9 cellular contexts compared by ENCODE assay signal in the genomic region with DNA sequence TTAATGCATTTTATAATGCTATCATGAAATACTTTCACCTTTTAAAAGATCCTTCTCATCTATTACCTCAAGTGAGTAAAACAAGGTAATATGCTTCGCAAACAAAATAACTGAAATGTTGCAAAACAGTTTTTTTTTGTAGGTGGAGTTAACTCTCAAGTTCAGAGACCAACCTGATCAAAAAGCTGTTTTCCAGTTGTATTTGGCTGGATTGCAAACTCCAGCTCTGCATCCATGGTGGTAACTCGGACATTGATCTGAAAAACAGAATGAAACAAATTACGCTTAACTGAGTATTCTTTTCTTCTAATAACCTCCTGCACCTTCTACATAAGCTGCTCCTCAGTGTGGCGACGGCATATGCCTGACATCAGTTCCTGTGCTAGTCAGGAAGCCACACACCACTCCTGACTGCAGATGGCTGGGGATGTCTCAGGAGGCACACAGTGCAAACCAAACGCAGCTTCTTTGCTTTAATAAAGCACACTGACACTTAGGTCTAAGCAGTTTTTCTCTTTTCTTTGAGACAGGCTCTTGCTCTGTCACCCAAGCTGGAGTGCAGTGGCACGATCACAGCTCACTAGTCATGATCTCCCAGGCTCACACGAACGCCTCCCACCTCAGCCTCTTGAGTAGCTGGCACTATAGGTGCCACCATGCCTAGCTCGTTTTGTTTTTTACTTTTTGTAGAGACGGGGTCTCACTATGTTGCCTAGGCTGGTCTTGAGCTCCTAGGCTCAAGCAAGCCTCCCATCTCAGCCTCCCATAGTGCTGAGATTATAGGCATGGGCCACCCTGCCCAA. TPM values are rescaled to one million over a fixed set of nuclear protein-coding genes. Genes with fewer than 3 reads are reported as not detected.
DNase-seq lines count a peak whose midpoint lies in the region; ATAC-seq and TF ChIP-seq lines count a peak whose summit lies in the region.
"Had no signal": no experiment of that assay in that cellular context is flagged by ENCODE, and none has a peak within 500 bp of the region (broad histone marks: within the 10 kb centered on the region; RNA-seq: fewer than 3 reads in every experiment).

No MANE protein-coding gene starts in this region.

- H3K36me3 ChIP-seq in BLaER1 (peaks cover 43% of the 10 kb centered on the region), hepatocyte (replicated peaks; ENCODE audit: insufficient read depth, low read depth) (peaks cover 1% of the 10 kb centered on the region)

- peak overlapping the region; percentile 91 for H3K4me2 ChIP-seq in BLaER1
- H3K4me2 ChIP-seq in hepatocyte: no peak overlapping the region

- H3K79me2 ChIP-seq in hepatocyte: peaks cover 96% of the 10 kb centered on the region

- peak; percentile 47 for DNase-seq in T-helper 9 cell
- DNase-seq in hepatocyte (ENCODE audit: low spot score): no peak
- DNase-seq in NCI-H2196 (lab: John Stamatoyannopoulos, UW; ENCODE audit: unreplicated experiment): no peak
- DNase-seq in HuH-7 (ENCODE audit: low spot score): no peak
- DNase-seq in GOT3 (lab: John Stamatoyannopoulos, UW): no peak
- no peak for DNase-seq in NK-92 (lab: John Stamatoyannopoulos, UW; ENCODE audit: unreplicated experiment)
- DNase-seq: GM23248 had no signal

- H3K9me2 ChIP-seq in hepatocyte (replicated peaks; ENCODE audit: insufficient read depth): no peaks in the 10 kb centered on the region

- peaks cover 85% of the 10 kb centered on the region for H4K20me1 ChIP-seq in BLaER1
- peaks cover 71% of the 10 kb centered on the region for H4K20me1 ChIP-seq in hepatocyte (ENCODE audit: insufficient read depth, poor library complexity, severe bottlenecking)

- H3K27me3 ChIP-seq in BLaER1 (no peaks in the 10 kb centered on the region), hepatocyte (no peaks in the 10 kb centered on the region)

- peak overlapping the region; percentile 46 for H3K4me3 ChIP-seq in BLaER1
- H3K4me3 ChIP-seq in hepatocyte: no peak overlapping the region
- H3K4me3 ChIP-seq: GM23248 had no signal

- no peak for TF ChIP-seq CTCF in hepatocyte (IDR thresholded peaks at IDR 0.05; ENCODE audit: poor library complexity)

- peak overlapping the region; percentile 72 for H3K9ac ChIP-seq in BLaER1
- H3K9ac ChIP-seq: GM23248 had no signal

- no peak overlapping the region for H2AFZ ChIP-seq in hepatocyte
- H2AFZ ChIP-seq: GM23248 had no signal

- H3K4me1 ChIP-seq in BLaER1 (peaks cover 72% of the 10 kb centered on the region), hepatocyte (ENCODE audit: insufficient read depth) (peaks cover 19% of the 10 kb centered on the region)

- no peaks in the 10 kb centered on the region for H3K9me3 ChIP-seq in BLaER1
- no peaks in the 10 kb centered on the region for H3K9me3 ChIP-seq in hepatocyte (ENCODE audit: low read depth)

- ATAC-seq in GM21447 (IDR thresholded peaks at IDR 0.05; ENCODE audit: unreplicated experiment): peak; percentile 59

- H3K27ac ChIP-seq in BLaER1 (peak overlapping the region; percentile 79), hepatocyte (peak overlapping the region; percentile 54)
- H3K27ac ChIP-seq: GM23248 had no signal

- WGBS in hepatocyte (ENCODE audit: low lambda C conversion rate, missing lambda C conversion rate): 87% methylated on average over 11 of the region's 11 CpGs

RNA-seq across cellular contexts. Expression of a gene that starts 29.9 kb away (rescaled TPM):
- total RNA-seq in hepatocyte: 395 and 399 TPM in 2 replicates
- polyA plus RNA-seq in hepatocyte: 616 and 623 TPM in 2 replicates
